ENCODE assay signal across 11 cellular contexts in genomic region chr3:108894981-108895380, GRCh38. TPM values are rescaled to one million over a fixed set of nuclear protein-coding genes. Genes with fewer than 3 reads are reported as not detected.
"Had no signal": no experiment of that assay in that cellular context is flagged by ENCODE, and none has a peak within 500 bp of the region (broad histone marks: within the 10 kb centered on the region; RNA-seq: fewer than 3 reads in every experiment).

No MANE protein-coding gene starts in this region.

- H3K9ac ChIP-seq: GM23248 had no signal

- H3K9me3 ChIP-seq: HAP-1 had no signal

- DNase-seq: GM23248, GOT3, H7, HFFc6, IMR-90, KG1 had no signal

- H3K36me3 ChIP-seq: HAP-1 had no signal

- H3K27ac ChIP-seq: GM23248 had no signal

- H3K4me3 Mint-ChIP-seq: HFFc6 had no signal

- H3K9me3 Mint-ChIP-seq: HFFc6 had no signal

- H2AFZ ChIP-seq: GM23248 had no signal

- ATAC-seq: HCT116, K562 had no signal

- H3K27ac Mint-ChIP-seq: HFFc6 had no signal

- H3K4me3 ChIP-seq: GM23248, HAP-1, K562 had no signal

- H3K4me1 ChIP-seq: HAP-1 had no signal

RNA-seq across cellular contexts. Expression of gene GUCA1C, which starts 58.7 kb away (rescaled TPM):
- total RNA-seq: GM23248, H4, H7, HFFc6, HT-29, IMR-90, K562 had no signal
- polyA plus RNA-seq: GM23248, IMR-90, K562 had no signal
